ENCODE assay signal across 1 cellular context in the genomic region with DNA sequence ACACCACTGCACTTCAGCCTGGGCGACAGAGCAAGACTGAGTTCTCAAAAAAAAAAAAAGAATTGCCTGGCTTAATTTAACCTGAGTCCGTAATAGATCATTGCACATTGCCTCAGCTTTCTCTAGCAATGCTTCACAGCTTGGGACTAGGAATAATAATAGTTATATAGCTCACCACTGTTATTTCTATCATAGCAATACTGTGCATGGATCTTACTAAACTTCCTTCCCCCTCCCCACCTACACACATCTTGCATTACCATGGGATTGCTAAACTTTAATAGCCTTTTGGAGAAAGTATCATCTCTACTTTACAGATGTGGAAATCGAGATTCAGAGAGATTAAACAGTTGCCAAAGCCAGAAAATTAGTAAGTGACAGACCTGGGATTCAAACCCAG.
TF ChIP-seq lines count a peak whose summit lies in the region.

No MANE protein-coding gene starts in this region.

TF ChIP-seq in HEK293, 187 proteins besides CTCF, POLR2A, EP300 and RAD21 (continued from another document):
- TF ChIP-seq ZNF16 (tag by site-specific recombination; IDR thresholded peaks at IDR 0.05; ENCODE audit: low read depth) = no peak
- TF ChIP-seq, protein P1, sequence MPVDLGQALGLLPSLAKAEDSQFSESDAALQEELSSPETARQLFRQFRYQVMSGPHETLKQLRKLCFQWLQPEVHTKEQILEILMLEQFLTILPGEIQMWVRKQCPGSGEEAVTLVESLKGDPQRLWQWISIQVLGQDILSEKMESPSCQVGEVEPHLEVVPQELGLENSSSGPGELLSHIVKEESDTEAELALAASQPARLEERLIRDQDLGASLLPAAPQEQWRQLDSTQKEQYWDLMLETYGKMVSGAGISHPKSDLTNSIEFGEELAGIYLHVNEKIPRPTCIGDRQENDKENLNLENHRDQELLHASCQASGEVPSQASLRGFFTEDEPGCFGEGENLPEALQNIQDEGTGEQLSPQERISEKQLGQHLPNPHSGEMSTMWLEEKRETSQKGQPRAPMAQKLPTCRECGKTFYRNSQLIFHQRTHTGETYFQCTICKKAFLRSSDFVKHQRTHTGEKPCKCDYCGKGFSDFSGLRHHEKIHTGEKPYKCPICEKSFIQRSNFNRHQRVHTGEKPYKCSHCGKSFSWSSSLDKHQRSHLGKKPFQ (tag by site-specific recombination; IDR thresholded peaks at IDR 0.05) = 0 out of 2 replicates have a peak, but pooled peaks have one; percentile 84
- TF ChIP-seq SP2 (tag by site-specific recombination; IDR thresholded peaks at IDR 0.05) = no peak
- TF ChIP-seq, protein P2, sequence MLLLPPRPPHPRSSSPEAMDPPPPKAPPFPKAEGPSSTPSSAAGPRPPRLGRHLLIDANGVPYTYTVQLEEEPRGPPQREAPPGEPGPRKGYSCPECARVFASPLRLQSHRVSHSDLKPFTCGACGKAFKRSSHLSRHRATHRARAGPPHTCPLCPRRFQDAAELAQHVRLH (tag by site-specific recombination; IDR thresholded peaks at IDR 0.05) = no peak
- no peak for TF ChIP-seq ZNF292 (tag by site-specific recombination; IDR thresholded peaks at IDR 0.05; ENCODE audit: borderline replicate concordance, low read depth)
- TF ChIP-seq ZNF211 (tag by site-specific recombination; IDR thresholded peaks at IDR 0.05; ENCODE audit: low read depth) = no peak
- TF ChIP-seq, protein P3, sequence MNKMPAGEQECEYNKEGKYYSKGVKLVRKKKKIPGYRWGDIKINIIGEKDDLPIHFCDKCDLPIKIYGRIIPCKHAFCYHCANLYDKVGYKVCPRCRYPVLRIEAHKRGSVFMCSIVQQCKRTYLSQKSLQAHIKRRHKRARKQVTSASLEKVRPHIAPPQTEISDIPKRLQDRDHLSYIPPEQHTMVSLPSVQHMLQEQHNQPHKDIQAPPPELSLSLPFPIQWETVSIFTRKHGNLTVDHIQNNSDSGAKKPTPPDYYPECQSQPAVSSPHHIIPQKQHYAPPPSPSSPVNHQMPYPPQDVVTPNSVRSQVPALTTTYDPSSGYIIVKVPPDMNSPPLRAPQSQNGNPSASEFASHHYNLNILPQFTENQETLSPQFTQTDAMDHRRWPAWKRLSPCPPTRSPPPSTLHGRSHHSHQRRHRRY (tag by site-specific recombination; IDR thresholded peaks at IDR 0.05) = no peak
- no peak for TF ChIP-seq ZNF354C (tag by site-specific recombination; IDR thresholded peaks at IDR 0.05; ENCODE audit: borderline replicate concordance, low read depth)
TF ChIP-seq in HEK293: peak in this region for 2.
